In the genomic region with DNA sequence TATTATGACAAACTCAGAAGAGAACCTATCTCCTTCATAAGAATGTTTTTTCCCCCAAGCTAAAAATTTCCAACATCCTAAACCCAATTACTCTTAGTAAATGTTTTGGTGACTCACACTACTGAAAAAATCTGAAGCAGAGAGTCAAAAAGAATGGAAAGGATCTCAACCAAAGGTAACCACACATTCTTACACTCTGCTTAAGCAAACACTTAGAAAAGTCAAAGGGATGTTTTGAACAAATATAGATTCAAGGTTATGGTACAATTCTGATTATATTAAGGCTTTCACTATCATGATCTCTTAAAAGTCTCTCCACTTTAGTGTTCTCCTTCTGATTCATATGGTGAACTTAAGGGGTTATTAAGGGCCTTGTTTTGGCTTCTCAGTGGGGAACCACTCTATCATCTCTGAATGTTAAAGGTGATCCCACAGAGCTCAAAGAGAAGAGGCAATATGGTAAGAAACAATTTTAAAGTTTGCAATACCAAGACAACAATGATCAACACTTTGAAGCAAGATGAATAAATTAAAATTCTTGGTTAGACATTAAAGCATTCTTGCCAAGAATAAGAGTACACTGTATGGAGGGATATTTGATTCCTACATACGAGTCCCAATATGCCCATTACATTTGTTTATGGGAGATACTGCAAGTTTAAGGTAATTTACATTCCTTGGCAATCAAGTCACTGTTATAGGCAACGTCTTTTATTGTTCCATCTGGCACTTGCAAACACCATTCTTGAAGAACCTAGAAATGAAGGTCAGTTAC, we compare ENCODE assay signal across 12 cellular contexts.
DNase-seq lines count a peak whose midpoint lies in the region; ATAC-seq and TF ChIP-seq lines count a peak whose summit lies in the region.
"Had no signal": no experiment of that assay in that cellular context is flagged by ENCODE, and none has a peak within 500 bp of the region (broad histone marks: within the 10 kb centered on the region; RNA-seq: fewer than 3 reads in every experiment).

No MANE protein-coding gene starts in this region.

- no peak overlapping the region for H3K9ac ChIP-seq in subcutaneous abdominal adipose tissue (ENCODE audit: low read length in 5 of 5)

- no peaks in the 10 kb centered on the region for H3K27me3 Mint-ChIP-seq in activated naive CD4-positive, alpha-beta T cell treated with anti-CD3 and anti-CD28 coated beads, Interleukin-2, amount 50 U/mL, for 24 hours

- peaks cover 6% of the 10 kb centered on the region for H3K4me1 ChIP-seq in RWPE2 (ENCODE audit: insufficient read depth, poor library complexity, severe bottlenecking)
- H3K4me1 ChIP-seq in subcutaneous abdominal adipose tissue (ENCODE audit: control insufficient read depth in 5 of 5, insufficient read depth in 5 of 5, low read length in 5 of 5): no peaks in the 10 kb centered on the region

- H3K36me3 Mint-ChIP-seq in activated naive CD4-positive, alpha-beta T cell treated with anti-CD3 and anti-CD28 coated beads, Interleukin-2, amount 50 U/mL, for 24 hours: peaks cover 9% of the 10 kb centered on the region

- no peak overlapping the region for H3K4me3 Mint-ChIP-seq in activated naive CD4-positive, alpha-beta T cell treated with anti-CD3 and anti-CD28 coated beads, Interleukin-2, amount 50 U/mL, for 24 hours

- H3K9me3 ChIP-seq in RWPE2 (ENCODE audit: severe bottlenecking): no peaks in the 10 kb centered on the region
- H3K9me3 ChIP-seq in subcutaneous abdominal adipose tissue (ENCODE audit: control insufficient read depth in 5 of 5, low read length in 5 of 5): no peaks in the 10 kb centered on the region

- peaks cover 70% of the 10 kb centered on the region for H3K36me3 ChIP-seq in RWPE2 (ENCODE audit: low read depth)
- peaks cover 23 to 48% (median 34%) of the 10 kb centered on the region in 5 donors for H3K36me3 ChIP-seq in subcutaneous abdominal adipose tissue (ENCODE audit: control insufficient read depth in 5 of 5, insufficient read depth in 5 of 5, low read length in 5 of 5)

- no peak overlapping the region for H3K4me3 ChIP-seq in RWPE2 (ENCODE audit: severe bottlenecking)
- no peak overlapping the region for H3K4me3 ChIP-seq in fibroblast of mammary gland (ENCODE audit: control insufficient read depth, low read depth, low read length)
- H3K4me3 ChIP-seq in subcutaneous abdominal adipose tissue (ENCODE audit: low read depth in 1 of 5, low read length in 5 of 5): no peak overlapping the region
- H3K4me3 ChIP-seq: GM12878 had no signal

- H3K4me1 Mint-ChIP-seq in activated naive CD4-positive, alpha-beta T cell treated with anti-CD3 and anti-CD28 coated beads, Interleukin-2, amount 50 U/mL, for 24 hours: no peaks in the 10 kb centered on the region

- H3K9me3 Mint-ChIP-seq in activated naive CD4-positive, alpha-beta T cell treated with anti-CD3 and anti-CD28 coated beads, Interleukin-2, amount 50 U/mL, for 24 hours: no peaks in the 10 kb centered on the region

- H3K27ac Mint-ChIP-seq in activated naive CD4-positive, alpha-beta T cell treated with anti-CD3 and anti-CD28 coated beads, Interleukin-2, amount 50 U/mL, for 24 hours: peak overlapping the region; percentile 0

- peak overlapping the region; percentile 4 for H3K27ac ChIP-seq in RWPE2 (ENCODE audit: poor library complexity, severe bottlenecking)
- peak overlapping the region; percentile 27 for H3K27ac ChIP-seq in subcutaneous abdominal adipose tissue (ENCODE audit: low read depth, low read length)
- H3K27ac ChIP-seq: C4-2B had no signal

- DNase-seq in activated naive CD4-positive, alpha-beta T cell (lab: John Stamatoyannopoulos, UW): no peak
- DNase-seq in RWPE2 (ENCODE audit: low spot score) (no peak), fibroblast of mammary gland (ENCODE audit: low read depth) (peak; percentile 15), RKO (ENCODE audit: low spot score) (no peak), 8988T (no peak), mucosa of gallbladder (ENCODE audit: low spot score) (no peak)
- DNase-seq: effector CD8-positive, alpha-beta T cell; Karpas-422 had no signal

- peak; percentile 46; the same call in 2 of the 3 replicates for ATAC-seq in RWPE2 (ENCODE audit: low read depth)
- ATAC-seq: GM12878 had no signal

- TF ChIP-seq CTCF in RWPE2 (IDR thresholded peaks at IDR 0.05; ENCODE audit: poor library complexity, severe bottlenecking): no peak
- no peak for TF ChIP-seq CTCF in fibroblast of mammary gland (conservative IDR thresholded peaks at IDR 0.05; ENCODE audit: control insufficient read depth, insufficient read depth, low read depth, low read length)

- H3K27me3 ChIP-seq in RWPE2 (ENCODE audit: insufficient read depth, poor library complexity, severe bottlenecking) (no peaks in the 10 kb centered on the region), subcutaneous abdominal adipose tissue (ENCODE audit: control insufficient read depth in 5 of 5, insufficient read depth in 4 of 5, low read length in 5 of 5) (no peaks in the 10 kb centered on the region)
